8 cellular contexts compared by ENCODE assay signal in genomic region chr17:4947010-4947410, GRCh38. TPM values are rescaled to one million over a fixed set of nuclear protein-coding genes. Genes with fewer than 3 reads are reported as not detected.
DNase-seq lines count a peak whose midpoint lies in the region; ATAC-seq and TF ChIP-seq lines count a peak whose summit lies in the region.

No MANE protein-coding gene starts in this region.

- intact Hi-C loops in lower leg skin (cut with DNase I; ENCODE audit: low total_unique reads) (no loop called here), uterus (cut with DNase I; ENCODE audit: low total_unique reads) (no loop called here)

- 0 to 1% methylated on average over 7 of the region's 7 CpGs for WGBS in lower leg skin, 2 donors

- TF ChIP-seq POLR2A in lower leg skin (IDR thresholded peaks at IDR 0.05) (no peak), uterus (IDR thresholded peaks at IDR 0.05) (no peak)

- H3K27ac ChIP-seq in HUES6 (ENCODE audit: low read depth, low read length), result peak overlapping the region; percentile 30; the same call in 1 of the 2 replicates
- peak overlapping the region; percentile 93 to 98 for H3K27ac ChIP-seq in uterus

- no peak for DNase-seq in AG10803 (ENCODE audit: low read depth)
- peak; percentile 36 for DNase-seq in adipocyte (ENCODE audit: low read depth)
- DNase-seq in lower leg skin (ENCODE audit: low spot score in 2 of 2), result no peak
- DNase-seq in uterus, result peak in 1 of 2 donors; percentile 46
- DNase-seq in HUDEP-2 (lab: John Stamatoyannopoulos, UW; ENCODE audit: unreplicated experiment in 76 of 76), result no peak

- H3K4me3 ChIP-seq in AG10803 (ENCODE audit: low read length), result peak overlapping the region; percentile 97
- peak overlapping the region; percentile 95 for H3K4me3 ChIP-seq in HUES6 (ENCODE audit: low read depth, low read length)
- H3K4me3 ChIP-seq in adipocyte (ENCODE audit: low read length), result peak overlapping the region; percentile 98
- peak overlapping the region; percentile 99 for H3K4me3 ChIP-seq in lower leg skin (ENCODE audit: low read depth, poor library complexity, severe bottlenecking)
- peak overlapping the region; percentile 82 to 97 for H3K4me3 ChIP-seq in uterus

- H3K36me3 ChIP-seq in HUES6 (ENCODE audit: control insufficient read depth, insufficient read depth, low read length) (peaks cover 58% of the 10 kb centered on the region), adipocyte (ENCODE audit: control insufficient read depth, insufficient read depth, low read length, severe bottlenecking) (peaks cover 44% of the 10 kb centered on the region), uterus (no peaks in the 10 kb centered on the region)

- TF ChIP-seq CTCF in AG10803 (conservative IDR thresholded peaks at IDR 0.05; ENCODE audit: low read length) (no peak), lower leg skin (IDR thresholded peaks at IDR 0.05) (no peak), uterus (IDR thresholded peaks at IDR 0.05) (no peak)

- no peaks in the 10 kb centered on the region for H3K9me3 ChIP-seq in HUES6 (ENCODE audit: control insufficient read depth, insufficient read depth, low read depth, low read length)
- no peaks in the 10 kb centered on the region for H3K9me3 ChIP-seq in adipocyte (ENCODE audit: control insufficient read depth, low read length)
- no peaks in the 10 kb centered on the region for H3K9me3 ChIP-seq in uterus

- ATAC-seq in GM18861 (IDR thresholded peaks at IDR 0.05; ENCODE audit: unreplicated experiment) (no peak), HG03135 (IDR thresholded peaks at IDR 0.05; ENCODE audit: unreplicated experiment) (no peak)

- H3K9ac ChIP-seq in HUES6 (ENCODE audit: low read length), result peak overlapping the region; percentile 80
- peak overlapping the region; percentile 100 for H3K9ac ChIP-seq in adipocyte (ENCODE audit: low read length)

- H3K27me3 ChIP-seq in HUES6 (ENCODE audit: control insufficient read depth, insufficient read depth, low read length), result no peaks in the 10 kb centered on the region
- H3K27me3 ChIP-seq in adipocyte (replicated peaks; ENCODE audit: control insufficient read depth, insufficient read depth, low read length), result no peaks in the 10 kb centered on the region
- no peaks in the 10 kb centered on the region for H3K27me3 ChIP-seq in uterus

- peaks cover 42% of the 10 kb centered on the region for H3K4me1 ChIP-seq in HUES6 (ENCODE audit: control insufficient read depth, insufficient read depth, low read length)
- peaks cover 41% of the 10 kb centered on the region for H3K4me1 ChIP-seq in adipocyte (ENCODE audit: control insufficient read depth, insufficient read depth, low read length)
- H3K4me1 ChIP-seq in uterus, result peaks cover 12 to 17% of the 10 kb centered on the region in 2 donors

RNA-seq across cellular contexts. Expression of gene PFN1, which starts 1.3 kb away (rescaled TPM):
- 100 to 1,000 TPM; 479 to 709 (median 540) TPM for total RNA-seq in lower leg skin
- total RNA-seq in uterus, result 100 to 1,000 TPM; 170 to 396 (median 304) TPM

RNA-seq across cellular contexts. Expression of gene ENO3, which starts 3.9 kb away (rescaled TPM):
- total RNA-seq in lower leg skin (1 to 10 TPM; 1.0 to 7.9 (median 4.9) TPM), uterus (1 to 10 TPM in 3 of 4 donors, not detected in 1; 2.8 to 3.7 (median 3.6) TPM)

RNA-seq across cellular contexts. Expression of gene RNF167, which starts 6.9 kb away (rescaled TPM):
- total RNA-seq in lower leg skin (10 to 100 TPM; 66.3 to 95.4 (median 80.2) TPM), uterus (100 to 1,000 TPM in 1 of 4 donors, 10 to 100 TPM in 3; 14.8 to 100 (median 53.1) TPM)

RNA-seq across cellular contexts. Expression of gene SLC25A11, which starts 7.2 kb away (rescaled TPM):
- total RNA-seq in lower leg skin (10 to 100 TPM; 35.5 to 87.7 (median 59.2) TPM), uterus (10 to 100 TPM in 3 of 4 donors, 1 to 10 TPM in 1; 9.5 to 58.2 (median 42.9) TPM)

RNA-seq across cellular contexts. Expression of gene GP1BA, which starts 14.9 kb away (rescaled TPM):
- not detected for total RNA-seq in lower leg skin
- total RNA-seq in uterus, result not detected
